14 cellular contexts compared by ENCODE assay signal in the genomic region with DNA sequence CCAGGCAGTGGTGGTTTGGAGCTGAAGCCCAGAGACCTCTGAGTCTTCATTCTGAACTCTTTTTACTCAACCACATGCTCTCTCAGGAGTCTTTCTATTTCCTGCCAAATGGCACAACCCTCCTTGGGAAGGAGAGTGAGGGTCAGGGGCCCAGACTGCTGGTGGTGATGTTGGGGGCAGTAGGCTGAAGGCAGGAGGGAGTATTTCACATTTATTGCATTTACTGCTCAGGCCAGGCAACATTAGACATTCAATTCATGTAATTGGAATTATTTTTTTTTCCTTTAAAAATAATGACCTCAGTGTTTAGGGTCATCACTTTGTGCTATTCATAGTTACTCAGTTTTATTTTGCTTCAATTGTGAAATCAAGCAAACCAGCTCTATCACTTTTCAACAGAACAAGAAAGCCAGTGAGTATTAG.
DNase-seq lines count a peak whose midpoint lies in the region; ATAC-seq lines count a peak whose summit lies in the region.
"Had no signal": no experiment of that assay in that cellular context is flagged by ENCODE, and none has a peak within 500 bp of the region (broad histone marks: within the 10 kb centered on the region; RNA-seq: fewer than 3 reads in every experiment).

No MANE protein-coding gene starts in this region.

- intact Hi-C loops in Right ventricle myocardium inferior (cut with DNase I) (no loop called here), cardiac septum (cut with DNase I) (no loop called here), left ventricle myocardium superior (cut with micrococcal nuclease) (no loop called here)

- peak; percentile 71 for ATAC-seq in Right ventricle myocardium inferior
- peak; percentile 72 for ATAC-seq in left ventricle myocardium superior
- ATAC-seq in GM21825 (IDR thresholded peaks at IDR 0.05; ENCODE audit: unreplicated experiment): no peak
- ATAC-seq: mucosa of descending colon had no signal

- DNase-seq in Right ventricle myocardium inferior (ENCODE audit: missing footprints) (no peak), cardiac septum (ENCODE audit: low spot score) (no peak), left ventricle myocardium superior (no peak), renal cortical epithelial cell (ENCODE audit: low read depth) (peak; percentile 13), SK-N-DZ (ENCODE audit: low spot score) (no peak), NOMO-1 treated with dmso at 0.1 percent for 144 hours (lab: John Stamatoyannopoulos, UW; ENCODE audit: unreplicated experiment) (no peak), ecto neural progenitor cell (ENCODE audit: low spot score) (no peak)
- DNase-seq: activated B cell treated with CpG ODN at 0.5 μM for 24 hours; cerebellar nuclear complex; mucosa of descending colon; NCI-H1417; NCI-H446 treated with DMSO at 0.1 percent for 48 hours; stimulated activated CD4-positive, alpha-beta T cell treated with anti-CD3 and anti-CD28 coated beads, Interleukin-2, amount 100 ng/mL, for 48 hours had no signal
